1 cellular context compared by ENCODE assay signal in genomic region chr13:95481051-95481775, GRCh38.
TF ChIP-seq lines count a peak whose summit lies in the region.

No MANE protein-coding gene starts in this region.

TF ChIP-seq in SK-N-SH, 30 proteins besides CTCF, POLR2A, EP300 and RAD21 (continued from another document):
- TF ChIP-seq, protein P1, sequence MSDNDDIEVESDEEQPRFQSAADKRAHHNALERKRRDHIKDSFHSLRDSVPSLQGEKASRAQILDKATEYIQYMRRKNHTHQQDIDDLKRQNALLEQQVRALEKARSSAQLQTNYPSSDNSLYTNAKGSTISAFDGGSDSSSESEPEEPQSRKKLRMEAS (IDR thresholded peaks at IDR 0.05; ENCODE audit: low read depth): no peak
- no peak for TF ChIP-seq GABPA (IDR thresholded peaks at IDR 0.05; ENCODE audit: low read depth)
- no peak for TF ChIP-seq MXI1 (IDR thresholded peaks at IDR 0.05; ENCODE audit: low read depth, low read length)
- no peak for TF ChIP-seq EZH2phosphoT487 (IDR thresholded peaks at IDR 0.05; ENCODE audit: borderline replicate concordance, low read depth)
